In the genomic region with DNA sequence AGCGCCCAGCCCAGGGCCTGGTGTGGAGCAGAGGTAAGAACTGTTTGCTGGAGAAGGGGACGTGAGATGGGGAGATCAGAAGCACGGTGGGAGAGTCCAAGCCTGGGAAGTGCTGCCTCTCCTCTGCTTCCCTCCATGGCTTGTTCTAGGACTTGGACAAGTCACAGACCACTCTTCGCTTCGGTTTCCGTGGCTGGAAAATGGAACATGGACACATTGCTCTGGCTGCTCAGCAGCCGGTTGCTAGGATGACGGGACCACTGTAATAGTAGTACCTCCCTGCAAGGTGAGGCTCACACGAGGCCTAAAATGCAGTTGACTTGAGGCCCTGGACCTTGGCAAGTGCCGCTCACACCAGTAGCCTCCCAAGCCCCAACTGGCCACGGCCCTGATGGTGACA, we compare ENCODE assay signal across 18 cellular contexts.
DNase-seq lines count a peak whose midpoint lies in the region; ATAC-seq and TF ChIP-seq lines count a peak whose summit lies in the region.
"Had no signal": no experiment of that assay in that cellular context is flagged by ENCODE, and none has a peak within 500 bp of the region (broad histone marks: within the 10 kb centered on the region; RNA-seq: fewer than 3 reads in every experiment).

No MANE protein-coding gene starts in this region.

- no peak overlapping the region for H3K4me3 Mint-ChIP-seq in activated CD8-positive, alpha-beta memory T cell treated with anti-CD3 and anti-CD28 coated beads, Interleukin-2, amount 10 ng/mL, durations not matched to agents 7 days and 5 days
- no peak overlapping the region for H3K4me3 Mint-ChIP-seq in osteocyte (ENCODE audit: unreplicated experiment)
- H3K4me3 Mint-ChIP-seq: CD14-positive monocyte; CD4-positive, alpha-beta T cell; CD8-positive, alpha-beta memory T cell; HFFc6 had no signal

- H3K36me3 Mint-ChIP-seq in activated CD8-positive, alpha-beta memory T cell treated with anti-CD3 and anti-CD28 coated beads, Interleukin-2, amount 10 ng/mL, durations not matched to agents 7 days and 5 days: no peaks in the 10 kb centered on the region
- H3K36me3 Mint-ChIP-seq in osteocyte (ENCODE audit: unreplicated experiment): no peaks in the 10 kb centered on the region
- H3K36me3 Mint-ChIP-seq: CD14-positive monocyte; CD8-positive, alpha-beta memory T cell had no signal

- H3K27ac Mint-ChIP-seq in activated CD8-positive, alpha-beta memory T cell treated with anti-CD3 and anti-CD28 coated beads, Interleukin-2, amount 10 ng/mL, durations not matched to agents 7 days and 5 days: no peak overlapping the region
- H3K27ac Mint-ChIP-seq in osteocyte (ENCODE audit: unreplicated experiment): no peak overlapping the region
- H3K27ac Mint-ChIP-seq: CD14-positive monocyte; CD4-positive, alpha-beta T cell; CD8-positive, alpha-beta memory T cell; HFFc6 had no signal

- intact Hi-C loops in posterior vena cava (cut with DNase I): no loop called here

- TF ChIP-seq CTCF in osteocyte (IDR thresholded peaks at IDR 0.05): no peak

- H3K27me3 Mint-ChIP-seq in activated CD8-positive, alpha-beta memory T cell treated with anti-CD3 and anti-CD28 coated beads, Interleukin-2, amount 10 ng/mL, durations not matched to agents 7 days and 5 days: peaks cover 16% of the 10 kb centered on the region
- H3K27me3 Mint-ChIP-seq in osteocyte (ENCODE audit: unreplicated experiment): peaks cover 16% of the 10 kb centered on the region

- CTCF ChIA-PET in activated CD8-positive, alpha-beta memory T cell treated with anti-CD3 and anti-CD28 coated beads, Interleukin-2, amount 10 ng/mL, durations not matched to agents 7 days and 5 days (lab: Charles Lee): no interaction called here

- ATAC-seq in activated CD8-positive, alpha-beta memory T cell treated with anti-CD3 and anti-CD28 coated beads, Interleukin-2, amount 10 ng/mL, durations not matched to agents 7 days and 5 days: no peak
- ATAC-seq: GM12878 had no signal

- DNase-seq in activated CD8-positive, alpha-beta memory T cell treated with anti-CD3 and anti-CD28 coated beads, Interleukin-2, amount 10 ng/mL, durations not matched to agents 7 days and 5 days: peak; percentile 34
- DNase-seq in activated CD8-positive, alpha-beta memory T cell treated with anti-CD3 and anti-CD28 coated beads, Interleukin-2, amount 50 U/mL, for 48 hours: no peak
- peak; percentile 33 for DNase-seq in islet precursor cell
- peak; percentile 80 for DNase-seq in osteocyte (ENCODE audit: extremely low spot score, unreplicated experiment)
- no peak for DNase-seq in NCI-H2196 treated with DMSO at 0.1 percent for 48 hours (lab: John Stamatoyannopoulos, UW; ENCODE audit: unreplicated experiment)
- DNase-seq in posterior vena cava (ENCODE audit: low spot score): no peak
- DNase-seq: AML-193; BE2C; CD4-positive, alpha-beta T cell; CD8-positive, alpha-beta memory T cell; DMS 273 treated with DMSO at 0.1 percent for 48 hours; DMS79; EL; GDM1; GM23248; HFFc6 had no signal

- H3K9me3 Mint-ChIP-seq in activated CD8-positive, alpha-beta memory T cell treated with anti-CD3 and anti-CD28 coated beads, Interleukin-2, amount 10 ng/mL, durations not matched to agents 7 days and 5 days (ENCODE audit: low read depth): no peaks in the 10 kb centered on the region
- no peaks in the 10 kb centered on the region for H3K9me3 Mint-ChIP-seq in osteocyte (ENCODE audit: unreplicated experiment)
- H3K9me3 Mint-ChIP-seq: CD4-positive, alpha-beta T cell; CD8-positive, alpha-beta memory T cell; HFFc6 had no signal

- H3K4me1 Mint-ChIP-seq in activated CD8-positive, alpha-beta memory T cell treated with anti-CD3 and anti-CD28 coated beads, Interleukin-2, amount 10 ng/mL, durations not matched to agents 7 days and 5 days: no peaks in the 10 kb centered on the region
- no peaks in the 10 kb centered on the region for H3K4me1 Mint-ChIP-seq in osteocyte (ENCODE audit: unreplicated experiment)
- H3K4me1 Mint-ChIP-seq: CD14-positive monocyte; CD8-positive, alpha-beta memory T cell had no signal

Comparison
In these comparisons a context has a peak if more than half of its experiments do, and no peak if none do; other contexts are left out.
1. DNase-seq: peak in activated CD8-positive, alpha-beta memory T cell treated with anti-CD3 and anti-CD28 coated beads, Interleukin-2, amount 10 ng/mL, durations not matched to agents 7 days and 5 days (single experiment), islet precursor cell (single experiment) and osteocyte (single experiment); none in activated CD8-positive, alpha-beta memory T cell treated with anti-CD3 and anti-CD28 coated beads, Interleukin-2, amount 50 U/mL, for 48 hours (single experiment), NCI-H2196 treated with DMSO at 0.1 percent for 48 hours (single experiment) and posterior vena cava (single experiment).